Comparison of ENCODE assay signal across 7 cellular contexts in genomic region chr1:37763791-37764741, GRCh38. TPM values are rescaled to one million over a fixed set of nuclear protein-coding genes. Genes with fewer than 3 reads are reported as not detected.
DNase-seq lines count a peak whose midpoint lies in the region; ATAC-seq and TF ChIP-seq lines count a peak whose summit lies in the region.

No MANE protein-coding gene starts in this region.

- H3K27me3 ChIP-seq in H7 (ENCODE audit: control insufficient read depth, insufficient read depth, low read length): peaks cover 80% of the 10 kb centered on the region
- H3K27me3 ChIP-seq in transverse colon: peaks cover 98% of the 10 kb centered on the region

- H3K4me3 Mint-ChIP-seq in brain: peak overlapping the region; percentile 84 to 91 (median 89)

- peaks cover 0 to 5% (median 0%) of the 10 kb centered on the region in 4 donors for H3K4me1 ChIP-seq in transverse colon

- peak; percentile 93 for DNase-seq in H7
- peak; percentile 27 for DNase-seq in NCI-H69 (lab: John Stamatoyannopoulos, UW)
- peak; percentile 26 for DNase-seq in mucosa of gallbladder (ENCODE audit: low spot score)
- no peak for DNase-seq in HPDE6-E6E7 (ENCODE audit: extremely low spot score)
- no peak for DNase-seq in transverse colon

- TF ChIP-seq CTCF in brain (conservative IDR thresholded peaks at IDR 0.05): no peak
- TF ChIP-seq CTCF in transverse colon (IDR thresholded peaks at IDR 0.05): no peak

- no peaks in the 10 kb centered on the region for H3K36me3 ChIP-seq in H7 (replicated peaks; ENCODE audit: control insufficient read depth, insufficient read depth, low read length)
- no peaks in the 10 kb centered on the region for H3K36me3 ChIP-seq in transverse colon

- H3K9me3 Mint-ChIP-seq in brain: peaks cover 0 to 10% (median 0%) of the 10 kb centered on the region in 5 experiments

- ATAC-seq in HG03520 (IDR thresholded peaks at IDR 0.05; ENCODE audit: unreplicated experiment): no peak

- no peak overlapping the region for H3K27ac ChIP-seq in transverse colon

- no peak for TF ChIP-seq POLR2A in transverse colon (IDR thresholded peaks at IDR 0.05)

- TF ChIP-seq EP300 in transverse colon (IDR thresholded peaks at IDR 0.05; ENCODE audit: low read depth): no peak

- peak overlapping the region in 3 of 5 experiments; percentile 69 to 94 (median 79) for H3K27ac Mint-ChIP-seq in brain

- no peaks in the 10 kb centered on the region for H3K9me3 ChIP-seq in transverse colon

- intact Hi-C loops in transverse colon (cut with DNase I; ENCODE audit: low total_unique reads): no loop called here

- peaks cover 78% of the 10 kb centered on the region for H3K27me3 Mint-ChIP-seq in brain

- in situ Hi-C loops in transverse colon (cut with MboI; ENCODE audit: low pct_ligation_motif_present in 1 of 4, low pct_unique_long_range_greater_than_20kb in 1 of 4, low sequenced_read_pairs in 3 of 4): no loop called here

- peaks cover 42% of the 10 kb centered on the region for H3K4me1 Mint-ChIP-seq in brain

- no peaks in the 10 kb centered on the region for H3K36me3 Mint-ChIP-seq in brain

- H3K4me3 ChIP-seq in H7 (ENCODE audit: insufficient read depth, low read depth, low read length) (no peak overlapping the region), transverse colon (no peak overlapping the region)

- WGBS in transverse colon (ENCODE audit: low coverage in 1 of 2), 2 donors: 9 to 26% methylated on average over 8 to 50 of the region's 51 CpGs

RNA-seq across cellular contexts. Expression of gene EPHA10, which starts 0.9 kb away (rescaled TPM):
- 0.15 and 0.21 TPM in 2 replicates for total RNA-seq in H7 (2014; rRNA removed; shearing (Covaris generic))
- 5.6 TPM for polyA plus RNA-seq in brain (ENCODE audit: insufficient read depth, low read depth, low replicate concordance)
- total RNA-seq in mucosa of gallbladder (8.5 TPM), transverse colon (10 to 100 TPM; 54.5 to 94.3 (median 77.6) TPM)

RNA-seq across cellular contexts. Expression of gene MANEAL, which starts 29.6 kb away (rescaled TPM):
- 9.9 and 11.6 TPM in 2 replicates for total RNA-seq in H7 (2014; rRNA removed; shearing (Covaris generic))
- 98.9 TPM for polyA plus RNA-seq in brain (ENCODE audit: insufficient read depth, low read depth, low replicate concordance)
- 6.9 TPM for total RNA-seq in mucosa of gallbladder
- total RNA-seq in transverse colon: 1 to 10 TPM; 1.1 to 9.6 (median 5.7) TPM

RNA-seq across cellular contexts. Expression of gene C1orf122, which starts 43.5 kb away (rescaled TPM):
- total RNA-seq in H7 (2014; rRNA removed; shearing (Covaris generic)): 70.5 and 94.7 TPM in 2 replicates
- 111 TPM for polyA plus RNA-seq in brain (ENCODE audit: insufficient read depth, low read depth, low replicate concordance)
- 69.6 TPM for total RNA-seq in mucosa of gallbladder
- total RNA-seq in transverse colon: 10 to 100 TPM; 48.9 to 71.6 (median 55.2) TPM

RNA-seq across cellular contexts. Expression of gene YRDC, which starts 43.9 kb away (rescaled TPM):
- 54.3 and 61.8 TPM in 2 replicates for total RNA-seq in H7 (2014; rRNA removed; shearing (Covaris generic))
- 18.1 TPM for polyA plus RNA-seq in brain (ENCODE audit: insufficient read depth, low read depth, low replicate concordance)
- 11.5 TPM for total RNA-seq in mucosa of gallbladder
- total RNA-seq in transverse colon: 10 to 100 TPM in 3 of 4 donors, 1 to 10 TPM in 1; 3.4 to 17.2 (median 11.6) TPM

Comparison
In these comparisons a context has a peak if more than half of its experiments do, and no peak if none do; other contexts are left out.
1. DNase-seq: peak in H7 (single experiment), NCI-H69 (single experiment) and mucosa of gallbladder (single experiment); none in HPDE6-E6E7 (single experiment) and transverse colon (single experiment).